In the genomic region with DNA sequence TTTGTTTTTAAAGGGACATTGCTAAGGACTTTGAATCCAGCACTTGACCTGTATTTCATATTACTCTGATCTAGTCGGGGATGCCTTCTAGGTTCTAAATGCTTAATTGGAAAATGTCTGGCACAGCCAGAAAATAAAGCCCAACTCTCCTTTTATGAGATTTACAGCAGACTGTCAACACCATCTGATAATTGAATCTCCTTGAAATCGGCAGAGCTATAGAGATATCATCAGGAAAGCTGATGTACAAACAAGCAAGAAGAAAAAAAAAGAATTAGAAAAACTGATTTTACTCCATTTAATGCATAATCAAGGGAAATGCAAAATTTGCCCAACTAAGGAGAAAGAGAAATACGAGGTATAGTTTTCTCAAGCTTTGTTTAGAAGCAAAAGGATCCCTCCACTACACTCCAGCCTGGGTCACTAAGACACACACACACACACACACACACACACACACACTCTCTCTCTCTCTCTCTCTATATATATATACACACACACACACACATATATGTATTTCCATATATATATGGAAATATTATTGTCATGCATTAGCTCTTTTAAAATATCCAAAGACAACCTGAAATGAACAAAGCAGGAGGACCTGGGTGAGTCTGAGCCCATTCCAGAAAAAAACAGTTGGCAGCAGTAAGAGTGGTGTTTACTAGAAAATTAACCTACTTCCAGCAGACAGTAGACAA, we compare ENCODE assay signal across 22 cellular contexts. TPM values are rescaled to one million over a fixed set of nuclear protein-coding genes. Genes with fewer than 3 reads are reported as not detected.
"Had no signal": no experiment of that assay in that cellular context is flagged by ENCODE, and none has a peak within 500 bp of the region (broad histone marks: within the 10 kb centered on the region; RNA-seq: fewer than 3 reads in every experiment).

No MANE protein-coding gene starts in this region.

- H3K4me3 ChIP-seq: coronary artery had no signal

- ATAC-seq: activated CD4-positive, CD25-positive, alpha-beta regulatory T cell treated with anti-CD3 and anti-CD28 coated beads, Interleukin-2, amount 50 U/mL, for 24 hours; activated CD8-positive, alpha-beta T cell treated with anti-CD3 and anti-CD28 coated beads for 36 hours; activated T-cell treated with anti-CD3 and anti-CD28 coated beads, Interleukin-2, amount 50 U/mL, for 4 hours; activated T-helper 17 cell treated with anti-CD3 and anti-CD28 coated beads, Interleukin-2, amount 50 U/mL, for 72 hours; esophagus mucosa; T-helper 17 cell had no signal

- DNase-seq: activated B cell treated with CpG ODN at 0.5 μM for 24 hours; activated CD4-positive, alpha-beta T cell treated with anti-CD3 and anti-CD28 coated beads for 48 hours; activated CD4-positive, alpha-beta T cell treated with anti-CD3 and anti-CD28 coated beads, Interleukin-2, amount 50 U/mL, for 1 hour; activated CD4-positive, alpha-beta T cell treated with anti-CD3 and anti-CD28 coated beads, Interleukin-2, amount 50 U/mL, for 48 hours; activated CD8-positive, alpha-beta memory T cell treated with anti-CD3 and anti-CD28 coated beads for 24 hours; activated CD8-positive, alpha-beta T cell treated with anti-CD3 and anti-CD28 coated beads for 36 hours; activated effector memory CD4-positive, alpha-beta T cell treated with Interleukin-2 at 50 U/mL for 16 hours; activated gamma-delta T cell treated with Interleukin-2 at 50 U/mL for 16 hours; activated naive CD4-positive, alpha-beta T cell treated with anti-CD3 and anti-CD28 coated beads, Interleukin-2, amount 50 U/mL, for 16 hours; activated naive CD4-positive, alpha-beta T cell treated with Interleukin-2 at 50 U/mL for 16 hours; activated T-cell treated with anti-CD3 and anti-CD28 coated beads, Interleukin-2, amount 50 U/mL, for 4 hours; amygdala; dorsolateral prefrontal cortex; effector memory CD4-positive, alpha-beta T cell; foreskin fibroblast; T-helper 17 cell; T1000; WERI-Rb-1 had no signal

- H3K36me3 ChIP-seq: WERI-Rb-1 had no signal

- H3K27ac ChIP-seq: coronary artery, WERI-Rb-1 had no signal

RNA-seq across cellular contexts. Expression of a gene that starts 9.5 kb away (rescaled TPM):
- total RNA-seq: activated T-helper 17 cell treated with anti-CD3 and anti-CD28 coated beads, Interleukin-2, amount 50 U/mL, for 72 hours had no signal
